Comparison of ENCODE assay signal across 9 cellular contexts in genomic region chr4:53227451-53227850, GRCh38.
"Had no signal": no experiment of that assay in that cellular context is flagged by ENCODE, and none has a peak within 500 bp of the region (broad histone marks: within the 10 kb centered on the region; RNA-seq: fewer than 3 reads in every experiment).

No MANE protein-coding gene starts in this region.

- H2AFZ ChIP-seq: GM23248 had no signal

- ATAC-seq: K562 had no signal

- FAIRE-seq: H54, HTR-8/SVneo, K562 had no signal

- DNase-seq: GM23248, GOT3, H9, HCEC 1CT, HFFc6, IMR-90 had no signal

- H3K4me3 ChIP-seq: GM23248, K562 had no signal

- H3K27ac ChIP-seq: GM23248 had no signal

- H3K9ac ChIP-seq: GM23248 had no signal
